1 cellular context compared by ENCODE assay signal in genomic region chr2:175432021-175432420, GRCh38.
TF ChIP-seq lines count a peak whose summit lies in the region.

No MANE protein-coding gene starts in this region.

TF ChIP-seq in H1, 55 proteins besides CTCF, POLR2A, EP300 and RAD21 (continued from another document):
- no peak for TF ChIP-seq CHD7 (IDR thresholded peaks at IDR 0.05; ENCODE audit: insufficient replicate concordance, low read length)
- TF ChIP-seq POU5F1 (IDR thresholded peaks at IDR 0.05; ENCODE audit: low read depth, low read length) = no peak
- TF ChIP-seq SRF (IDR thresholded peaks at IDR 0.05; ENCODE audit: low read depth, low read length) = no peak
- no peak for TF ChIP-seq SIRT6 (IDR thresholded peaks at IDR 0.05; ENCODE audit: low read length)
- TF ChIP-seq SP2 (IDR thresholded peaks at IDR 0.05; ENCODE audit: low read length) = no peak
- TF ChIP-seq NRF1 (IDR thresholded peaks at IDR 0.05; ENCODE audit: low read depth, low read length) = no peak
- TF ChIP-seq EGR1 (IDR thresholded peaks at IDR 0.05; ENCODE audit: borderline replicate concordance, low read depth, low read length) = no peak
- no peak for TF ChIP-seq PHF8 (conservative IDR thresholded peaks at IDR 0.05; ENCODE audit: low read depth, low read length)
